Comparison of ENCODE assay signal across 14 cellular contexts in the genomic region with DNA sequence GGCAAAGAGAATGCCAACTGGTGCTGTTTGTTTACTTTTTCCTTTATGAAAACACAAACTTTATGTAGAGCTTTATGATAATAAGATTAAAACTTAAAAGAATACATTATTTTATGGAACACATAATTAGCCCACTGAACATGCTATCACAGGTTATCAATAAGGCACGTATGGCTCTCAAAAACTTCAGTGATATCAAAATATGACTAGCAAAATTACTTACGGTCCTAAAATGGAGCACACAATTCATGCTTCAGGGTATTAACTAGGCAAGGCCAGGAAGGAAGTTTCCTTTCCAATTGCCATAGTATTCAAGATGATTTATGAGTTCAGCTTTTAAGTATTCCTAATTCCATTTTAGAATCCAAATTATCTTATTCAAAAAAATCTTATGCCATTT. TPM values are rescaled to one million over a fixed set of nuclear protein-coding genes. Genes with fewer than 3 reads are reported as not detected.
DNase-seq lines count a peak whose midpoint lies in the region; ATAC-seq and TF ChIP-seq lines count a peak whose summit lies in the region.
"Had no signal": no experiment of that assay in that cellular context is flagged by ENCODE, and none has a peak within 500 bp of the region (broad histone marks: within the 10 kb centered on the region; RNA-seq: fewer than 3 reads in every experiment).

No MANE protein-coding gene starts in this region.

- H3K9ac ChIP-seq in HUES6 (ENCODE audit: low read length), result no peak overlapping the region

- TF ChIP-seq CTCF in brain (conservative IDR thresholded peaks at IDR 0.05) (no peak), body of pancreas (IDR thresholded peaks at IDR 0.05) (no peak)

- TF ChIP-seq POLR2A in body of pancreas (IDR thresholded peaks at IDR 0.05), result no peak

- intact Hi-C loops in body of pancreas (cut with DNase I), result no loop called here

- H3K27me3 ChIP-seq in HUES6 (ENCODE audit: control insufficient read depth, insufficient read depth, low read length) (no peaks in the 10 kb centered on the region), muscle layer of duodenum (ENCODE audit: low read depth, low read length) (no peaks in the 10 kb centered on the region), body of pancreas (no peaks in the 10 kb centered on the region)

- H3K4me3 ChIP-seq in GM08714 (ENCODE audit: low read length) (peak overlapping the region; percentile 31; the same call in 1 of the 2 replicates), HUES6 (ENCODE audit: low read depth, low read length) (peak overlapping the region; percentile 69; the same call in 1 of the 2 replicates), muscle layer of duodenum (ENCODE audit: low read depth in 1 of 2, low read length in 2 of 2) (peak overlapping the region in 1 of 2 donors; percentile 67), body of pancreas (no peak overlapping the region)
- H3K4me3 ChIP-seq: HAP-1 had no signal

- H3K27ac ChIP-seq in HUES6 (ENCODE audit: low read depth, low read length) (no peak overlapping the region), muscle layer of duodenum (ENCODE audit: low read length) (peak overlapping the region; percentile 92), body of pancreas (peak overlapping the region in 1 of 4 donors; percentile 95)

- H3K27ac Mint-ChIP-seq in brain, result peak overlapping the region in 1 of 5 experiments; percentile 72
- no peak overlapping the region for H3K27ac Mint-ChIP-seq in stimulated activated effector memory CD8-positive, alpha-beta T cell treated with anti-CD3 and anti-CD28 coated beads, Interleukin-12 subunit alpha, Interleukin-12 subunit beta, amount 100 ng/mL, for 72 hours
- H3K27ac Mint-ChIP-seq: CD14-positive monocyte had no signal

- peaks cover 21% of the 10 kb centered on the region for H3K27me3 Mint-ChIP-seq in brain

- H3K36me3 ChIP-seq in HUES6 (ENCODE audit: control insufficient read depth, insufficient read depth, low read length) (no peaks in the 10 kb centered on the region), muscle layer of duodenum (ENCODE audit: control insufficient read depth in 1 of 2, insufficient read depth in 2 of 2, low read length in 2 of 2) (no peaks in the 10 kb centered on the region), body of pancreas (replicated peaks in 1 of 2; ENCODE audit: insufficient read depth in 1 of 2, low read depth in 2 of 2) (no peaks in the 10 kb centered on the region)
- H3K36me3 ChIP-seq: HAP-1 had no signal

- peak overlapping the region in 4 of 5 experiments; percentile 40 to 85 (median 68) for H3K4me3 Mint-ChIP-seq in brain
- no peak overlapping the region for H3K4me3 Mint-ChIP-seq in stimulated activated effector memory CD8-positive, alpha-beta T cell treated with anti-CD3 and anti-CD28 coated beads, Interleukin-12 subunit alpha, Interleukin-12 subunit beta, amount 100 ng/mL, for 72 hours
- H3K4me3 Mint-ChIP-seq: CD14-positive monocyte had no signal

- no peak for DNase-seq in stimulated activated effector memory CD8-positive, alpha-beta T cell treated with anti-CD3 and anti-CD28 coated beads, Interleukin-12 subunit alpha, Interleukin-12 subunit beta, amount 100 ng/mL, for 72 hours (ENCODE audit: low spot score in 2 of 2)
- DNase-seq in body of pancreas, result no peak
- DNase-seq: activated naive CD4-positive, alpha-beta T cell treated with Interleukin-2 at 50 U/mL for 16 hours; caudate nucleus; DND-41; NCI-H1092 treated with DMSO at 0.1 percent for 48 hours; stimulated activated CD4-positive, alpha-beta T cell treated with anti-CD3 and anti-CD28 coated beads, Interleukin-12 subunit alpha, Interleukin-12 subunit beta, amount 100 ng/mL, for 4 hours had no signal

- H3K4me1 ChIP-seq in HUES6 (ENCODE audit: control insufficient read depth, insufficient read depth, low read length) (peaks cover 21% of the 10 kb centered on the region), muscle layer of duodenum (ENCODE audit: control insufficient read depth in 1 of 2, insufficient read depth in 2 of 2, low read length in 2 of 2) (no peaks in the 10 kb centered on the region), body of pancreas (peaks cover 49% of the 10 kb centered on the region)

- H3K9me3 ChIP-seq in HUES6 (ENCODE audit: control insufficient read depth, insufficient read depth, low read depth, low read length) (no peaks in the 10 kb centered on the region), muscle layer of duodenum (ENCODE audit: control insufficient read depth in 1 of 2, low read length in 2 of 2) (no peaks in the 10 kb centered on the region), body of pancreas (no peaks in the 10 kb centered on the region)
- H3K9me3 ChIP-seq: HAP-1 had no signal

- H3K9me3 Mint-ChIP-seq in brain, result no peaks in the 10 kb centered on the region
- H3K9me3 Mint-ChIP-seq in stimulated activated effector memory CD8-positive, alpha-beta T cell treated with anti-CD3 and anti-CD28 coated beads, Interleukin-12 subunit alpha, Interleukin-12 subunit beta, amount 100 ng/mL, for 72 hours, result no peaks in the 10 kb centered on the region
- H3K9me3 Mint-ChIP-seq: CD14-positive monocyte had no signal

- H3K4me1 Mint-ChIP-seq in brain, result peaks cover 31% of the 10 kb centered on the region
- peaks cover 19% of the 10 kb centered on the region for H3K4me1 Mint-ChIP-seq in stimulated activated effector memory CD8-positive, alpha-beta T cell treated with anti-CD3 and anti-CD28 coated beads, Interleukin-12 subunit alpha, Interleukin-12 subunit beta, amount 100 ng/mL, for 72 hours

- 13 to 17% methylated on average over 2 of the region's 2 CpGs for WGBS in body of pancreas, 2 donors

- no peak for ATAC-seq in HG02588 (IDR thresholded peaks at IDR 0.05; ENCODE audit: unreplicated experiment)
- no peak for ATAC-seq in stimulated activated effector memory CD8-positive, alpha-beta T cell treated with anti-CD3 and anti-CD28 coated beads, Interleukin-12 subunit alpha, Interleukin-12 subunit beta, amount 100 ng/mL, for 72 hours
- ATAC-seq in body of pancreas, result no peak

- H3K36me3 Mint-ChIP-seq in brain, result no peaks in the 10 kb centered on the region
- H3K36me3 Mint-ChIP-seq in stimulated activated effector memory CD8-positive, alpha-beta T cell treated with anti-CD3 and anti-CD28 coated beads, Interleukin-12 subunit alpha, Interleukin-12 subunit beta, amount 100 ng/mL, for 72 hours, result no peaks in the 10 kb centered on the region
- H3K36me3 Mint-ChIP-seq: CD14-positive monocyte had no signal

RNA-seq across cellular contexts. Expression of a gene that starts 3.6 kb away (rescaled TPM):
- polyA plus RNA-seq in brain (ENCODE audit: insufficient read depth, low read depth, low replicate concordance), result 0.56 TPM
- 10 to 100 TPM in 1 of 2 donors, 1 to 10 TPM in 1; 8.3 to 10.5 TPM for total RNA-seq in body of pancreas

Comparison
In these comparisons a context has a peak if more than half of its experiments do, and no peak if none do; other contexts are left out.
1. H3K4me3 ChIP-seq: peak in GM08714 (single experiment) and HUES6 (single experiment); none in body of pancreas (0 of 2).